9 cellular contexts compared by ENCODE assay signal in genomic region chrX:148499638-148500427, GRCh38. TPM values are rescaled to one million over a fixed set of nuclear protein-coding genes. Genes with fewer than 3 reads are reported as not detected.
DNase-seq lines count a peak whose midpoint lies in the region; ATAC-seq and TF ChIP-seq lines count a peak whose summit lies in the region.
"Had no signal": no experiment of that assay in that cellular context is flagged by ENCODE, and none has a peak within 500 bp of the region (broad histone marks: within the 10 kb centered on the region; RNA-seq: fewer than 3 reads in every experiment).

No MANE protein-coding gene starts in this region.

- H3K79me2 ChIP-seq in GM23338 (replicated peaks; ENCODE audit: insufficient read depth) = no peaks in the 10 kb centered on the region

- ATAC-seq in GM23338 (peak; percentile 18), GM18909 (IDR thresholded peaks at IDR 0.05; ENCODE audit: poor library complexity, unreplicated experiment) (no peak), HG03354 (IDR thresholded peaks at IDR 0.05; ENCODE audit: poor library complexity, severe bottlenecking, unreplicated experiment) (no peak)

- H3K4me2 ChIP-seq in GM23338 = peak overlapping the region; percentile 77

- peaks cover 21% of the 10 kb centered on the region for H3K4me1 ChIP-seq in GM23338 (ENCODE audit: insufficient read depth)
- H3K4me1 ChIP-seq: foreskin keratinocyte had no signal

- no peaks in the 10 kb centered on the region for H3K9me3 ChIP-seq in AG04450 (ENCODE audit: control insufficient read depth, insufficient read depth, low read length)

- H3K27me3 ChIP-seq in AG04450 (ENCODE audit: control insufficient read depth, insufficient read depth, low read length) = peaks cover 16% of the 10 kb centered on the region
- peaks cover 45% of the 10 kb centered on the region for H3K27me3 ChIP-seq in GM23338 (ENCODE audit: insufficient read depth)

- H3K4me1 Mint-ChIP-seq in GM23338 = peaks cover 18% of the 10 kb centered on the region; the same call in 2 of the 3 replicates
- H3K4me1 Mint-ChIP-seq in nephron = no peaks in the 10 kb centered on the region

- H3K9me2 ChIP-seq in GM23338 (ENCODE audit: insufficient read depth) = no peaks in the 10 kb centered on the region

- H3K36me3 ChIP-seq in GM23338 (ENCODE audit: insufficient read depth) = no peaks in the 10 kb centered on the region

- no peak overlapping the region for H3K27ac Mint-ChIP-seq in GM23338
- H3K27ac Mint-ChIP-seq in nephron = peak overlapping the region in 1 of 3 experiments; percentile 41

- CTCF ChIA-PET in AG04450 (lab: Charles Lee) = no interaction called here

- H3K4me3 ChIP-seq in AG04450 (ENCODE audit: low read depth, low read length) = peak overlapping the region; percentile 20; the same call in 1 of the 2 replicates
- H3K4me3 ChIP-seq in GM23338 = peak overlapping the region; percentile 52

- H3K4me3 Mint-ChIP-seq in GM23338 (peak overlapping the region; percentile 36; the same call in 1 of the 3 replicates), nephron (peak overlapping the region; percentile 69 to 80 (median 75))

- H3F3A ChIP-seq in GM23338 (replicated peaks; ENCODE audit: low read depth) = no peaks in the 10 kb centered on the region

- H3K36me3 Mint-ChIP-seq in GM23338 (ENCODE audit: low read depth) = no peaks in the 10 kb centered on the region
- H3K36me3 Mint-ChIP-seq in nephron (ENCODE audit: low read depth) = no peaks in the 10 kb centered on the region

- DNase-seq in AG04450 (ENCODE audit: low read depth, low spot score) (no peak), GM23338 (ENCODE audit: low spot score) (peak; percentile 8), cerebellum (ENCODE audit: low spot score) (peak; percentile 26), DMS153 (lab: John Stamatoyannopoulos, UW) (no peak)
- DNase-seq in activated effector memory CD4-positive, alpha-beta T cell treated with Interleukin-2 at 50 U/mL for 16 hours = no peak
- DNase-seq: foreskin keratinocyte had no signal

- no peak overlapping the region for H2AFZ ChIP-seq in GM23338

- H4K20me1 ChIP-seq in GM23338 (replicated peaks; ENCODE audit: insufficient read depth) = no peaks in the 10 kb centered on the region

- TF ChIP-seq CTCF in AG04450 (IDR thresholded peaks at IDR 0.05; ENCODE audit: low read depth, low read length) (no peak), GM23338 (conservative IDR thresholded peaks at IDR 0.05; ENCODE audit: low read depth in 2 of 2) (no peak), nephron (IDR thresholded peaks at IDR 0.05; ENCODE audit: unreplicated experiment in 3 of 3) (no peak)

- no peak overlapping the region for H3K27ac ChIP-seq in AG04450 (ENCODE audit: low read depth, low read length)
- no peak overlapping the region for H3K27ac ChIP-seq in GM23338 (ENCODE audit: low read depth)
- H3K27ac ChIP-seq: foreskin keratinocyte had no signal

- peaks cover 21% of the 10 kb centered on the region for H3K27me3 Mint-ChIP-seq in GM23338 (ENCODE audit: insufficient read depth, low read depth, poor library complexity)
- peaks cover 32% of the 10 kb centered on the region for H3K27me3 Mint-ChIP-seq in nephron (ENCODE audit: low read depth)

- POLR2A ChIA-PET in AG04450 (lab: Yijun Ruan, JAX) = no interaction called here

- no peaks in the 10 kb centered on the region for H3K9me3 Mint-ChIP-seq in GM23338
- H3K9me3 Mint-ChIP-seq in nephron = peaks cover 3% of the 10 kb centered on the region

TF ChIP-seq in GM23338, 12 proteins besides CTCF, POLR2A, EP300 and RAD21:
- TF ChIP-seq ZNF331 (CRISPR knock-in tag; IDR thresholded peaks at IDR 0.05; ENCODE audit: low read depth) = no peak
- TF ChIP-seq EZH2 (IDR thresholded peaks at IDR 0.05; ENCODE audit: low read depth, unreplicated experiment) = no peak
- TF ChIP-seq EZH2phosphoT487 (IDR thresholded peaks at IDR 0.05; ENCODE audit: unreplicated experiment) = no peak
- no peak for TF ChIP-seq ZNF114 (CRISPR knock-in tag; IDR thresholded peaks at IDR 0.05)
- TF ChIP-seq STAT1 (IDR thresholded peaks at IDR 0.05; ENCODE audit: unreplicated experiment) = no peak

RNA-seq across cellular contexts. Expression of gene AFF2, which starts 0.6 kb away (rescaled TPM):
- polyA plus RNA-seq in AG04450 (2011; rRNA removed) (0.01 and 0.04 TPM in 2 replicates), GM23338 (2016; fragmentation: Nextera tagmentation; extraction: Ambion mirVana) (0.75 and 1.6 TPM in 2 replicates)
- 0.04 and 0.46 TPM in 2 replicates for polyA minus RNA-seq in AG04450 (2011; rRNA and poly(A)+ RNA removed)
- 5.8 and 5.9 TPM in 2 replicates for total RNA-seq in GM23338 (2014; rRNA removed; shearing (Covaris generic))
- 139 TPM for total RNA-seq in cerebellum
- polyA plus RNA-seq: foreskin keratinocyte had no signal

Comparison
In these comparisons a context has a peak if more than half of its experiments do, and no peak if none do; other contexts are left out.
1. DNase-seq: peak in GM23338 (single experiment) and cerebellum (single experiment); none in AG04450 (single experiment), activated effector memory CD4-positive, alpha-beta T cell treated with Interleukin-2 at 50 U/mL for 16 hours (single experiment) and DMS153 (single experiment).
2. RNA of gene AFF2, which starts 0.6 kb away (total RNA-seq): 139 TPM in cerebellum (single experiment); 5.8 to 5.9 TPM in GM23338; every median in the first group is over 10 times any median in the second.